In the genomic region with DNA sequence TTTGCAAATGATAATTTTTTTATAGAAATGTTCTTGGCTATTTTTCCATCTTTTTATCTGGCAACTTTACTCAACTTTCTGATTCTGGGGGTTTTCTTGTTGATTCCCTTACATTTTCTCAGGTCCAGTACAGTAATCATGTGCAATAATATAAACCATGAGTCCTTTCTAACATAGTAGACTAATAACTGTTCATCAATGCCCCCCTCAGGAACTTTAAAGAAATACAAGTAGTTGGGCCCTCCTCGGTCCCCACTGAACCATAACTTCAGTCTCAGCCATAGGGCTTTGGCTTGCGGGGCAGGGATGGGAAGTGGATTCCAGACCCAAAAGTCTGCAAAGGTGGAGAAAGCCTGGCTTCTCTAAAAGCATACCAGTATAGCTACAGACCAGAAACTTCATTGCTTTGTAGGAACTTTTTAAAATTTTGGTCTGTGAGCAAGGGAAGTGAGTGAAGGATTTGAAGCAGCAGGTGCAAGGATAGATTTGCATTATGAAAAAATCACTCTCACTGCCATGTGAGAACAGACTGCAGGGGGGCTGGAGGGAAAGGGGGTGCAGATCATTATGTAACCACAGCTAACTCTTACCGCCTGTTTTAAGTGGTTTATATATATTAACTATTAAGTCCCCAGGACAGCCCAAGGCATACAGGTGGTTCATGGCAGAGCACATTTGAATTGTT, we compare ENCODE assay signal across 8 cellular contexts.
DNase-seq lines count a peak whose midpoint lies in the region; ATAC-seq and TF ChIP-seq lines count a peak whose summit lies in the region.

No MANE protein-coding gene starts in this region.

- peak; percentile 82 for ATAC-seq in HG02885 (IDR thresholded peaks at IDR 0.05; ENCODE audit: poor library complexity, unreplicated experiment)
- no peak for ATAC-seq in GM21528 (IDR thresholded peaks at IDR 0.05; ENCODE audit: low FRiP score, unreplicated experiment)
- ATAC-seq in stimulated activated naive CD8-positive, alpha-beta T cell treated with anti-CD3 and anti-CD28 coated beads, Interleukin-15, amount 100 ng/mL, for 72 hours, result no peak
- ATAC-seq in HG03469 (IDR thresholded peaks at IDR 0.05; ENCODE audit: unreplicated experiment), result no peak

- no peaks in the 10 kb centered on the region for H3K4me1 Mint-ChIP-seq in stimulated activated naive CD8-positive, alpha-beta T cell treated with anti-CD3 and anti-CD28 coated beads, Interleukin-15, amount 100 ng/mL, for 72 hours

- DNase-seq in SW480 (ENCODE audit: low spot score) (peak; percentile 51), hepatic stellate cell (ENCODE audit: low spot score) (peak; percentile 78), UCSD-AML1 (lab: John Stamatoyannopoulos, UW; ENCODE audit: unreplicated experiment) (no peak)
- DNase-seq in stimulated activated naive CD8-positive, alpha-beta T cell treated with anti-CD3 and anti-CD28 coated beads, Interleukin-15, amount 100 ng/mL, for 72 hours, result no peak

- peaks cover 59% of the 10 kb centered on the region for H3K27me3 Mint-ChIP-seq in stimulated activated naive CD8-positive, alpha-beta T cell treated with anti-CD3 and anti-CD28 coated beads, Interleukin-15, amount 100 ng/mL, for 72 hours

- no peak overlapping the region for H3K4me3 Mint-ChIP-seq in stimulated activated naive CD8-positive, alpha-beta T cell treated with anti-CD3 and anti-CD28 coated beads, Interleukin-15, amount 100 ng/mL, for 72 hours

- H3K27ac Mint-ChIP-seq in stimulated activated naive CD8-positive, alpha-beta T cell treated with anti-CD3 and anti-CD28 coated beads, Interleukin-15, amount 100 ng/mL, for 72 hours, result no peak overlapping the region

- TF ChIP-seq CTCF in GM12872 (IDR thresholded peaks at IDR 0.05; ENCODE audit: insufficient read depth, low read depth, low read length), result peak; percentile 40; the same call in 1 of the 3 replicates

- no peaks in the 10 kb centered on the region for H3K9me3 Mint-ChIP-seq in stimulated activated naive CD8-positive, alpha-beta T cell treated with anti-CD3 and anti-CD28 coated beads, Interleukin-15, amount 100 ng/mL, for 72 hours

Comparison
In these comparisons a context has a peak if more than half of its experiments do, and no peak if none do; other contexts are left out.
1. DNase-seq: peak in SW480 (single experiment) and hepatic stellate cell (single experiment); none in stimulated activated naive CD8-positive, alpha-beta T cell treated with anti-CD3 and anti-CD28 coated beads, Interleukin-15, amount 100 ng/mL, for 72 hours (0 of 2) and UCSD-AML1 (single experiment).